ENCODE assay signal across 1 cellular context in the genomic region with DNA sequence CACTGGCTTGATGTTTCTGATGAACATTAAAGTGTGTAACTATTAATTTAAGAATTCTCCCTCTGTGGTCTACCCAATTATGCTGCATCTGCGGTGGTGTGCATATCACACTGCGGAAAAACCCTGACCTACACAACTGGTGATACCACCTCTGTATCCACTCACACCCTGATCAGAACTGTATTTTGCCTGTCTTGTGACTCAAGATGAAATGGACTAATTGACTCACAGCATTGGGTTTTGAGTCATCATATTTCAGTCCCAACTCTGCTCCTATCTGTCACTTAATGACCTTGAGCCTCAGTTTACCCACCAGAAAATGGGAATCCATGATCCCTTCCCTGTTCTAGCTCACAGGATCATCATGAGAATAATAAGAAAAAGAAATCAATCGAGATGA.
TF ChIP-seq lines count a peak whose summit lies in the region.

No MANE protein-coding gene starts in this region.

TF ChIP-seq in IMR-90, 13 proteins besides CTCF, POLR2A, EP300 and RAD21 (continued from another document):
- no peak for TF ChIP-seq ELK1 (IDR thresholded peaks at IDR 0.05; ENCODE audit: borderline replicate concordance, low read depth, low read length)
- TF ChIP-seq RCOR1 (IDR thresholded peaks at IDR 0.05; ENCODE audit: insufficient replicate concordance, low read length) = no peak
- TF ChIP-seq USF2 (IDR thresholded peaks at IDR 0.05; ENCODE audit: low read depth, low read length) = no peak
- no peak for TF ChIP-seq RFX5 (IDR thresholded peaks at IDR 0.05; ENCODE audit: low read depth, low read length)
- no peak for TF ChIP-seq NFE2L2 (IDR thresholded peaks at IDR 0.05; ENCODE audit: low read depth, low read length)
- no peak for TF ChIP-seq BHLHE40 (IDR thresholded peaks at IDR 0.05; ENCODE audit: low read depth, low read length)
- TF ChIP-seq CHD1 (IDR thresholded peaks at IDR 0.05; ENCODE audit: low read depth, low read length) = no peak
- TF ChIP-seq MXI1 (IDR thresholded peaks at IDR 0.05; ENCODE audit: borderline replicate concordance, low read depth, low read length) = no peak
